In genomic region chr11:95699631-95700470, GRCh38 we compare ENCODE assay signal across 8 cellular contexts.
DNase-seq lines count a peak whose midpoint lies in the region; ATAC-seq lines count a peak whose summit lies in the region.

No MANE protein-coding gene starts in this region.

- H3K4me3 Mint-ChIP-seq in activated T-cell treated with anti-CD3 and anti-CD28 coated beads, Interleukin-2, amount 50 U/mL, for 72 hours, result peak overlapping the region; percentile 72 to 76

- H3K9me3 ChIP-seq in thymus (ENCODE audit: control insufficient read depth), result no peaks in the 10 kb centered on the region

- H3K4me3 ChIP-seq in thymus (ENCODE audit: low read length), result no peak overlapping the region

- peak; percentile 65 to 67 for ATAC-seq in activated T-cell treated with anti-CD3 and anti-CD28 coated beads, Interleukin-2, amount 50 U/mL, for 72 hours (replicated peaks in 1 of 2)
- peak; percentile 49 for ATAC-seq in HG03521 (IDR thresholded peaks at IDR 0.05; ENCODE audit: unreplicated experiment)
- no peak for ATAC-seq in Right ventricle myocardium superior (ENCODE audit: poor library complexity)
- ATAC-seq in HG03139 (IDR thresholded peaks at IDR 0.05; ENCODE audit: unreplicated experiment), result no peak

- H3K27ac Mint-ChIP-seq in activated T-cell treated with anti-CD3 and anti-CD28 coated beads, Interleukin-2, amount 50 U/mL, for 72 hours, result peak overlapping the region; percentile 92

- peaks cover 2% of the 10 kb centered on the region for H3K4me1 ChIP-seq in thymus (ENCODE audit: control insufficient read depth, insufficient read depth, low read length)

- H3K36me3 ChIP-seq in thymus (ENCODE audit: control insufficient read depth, insufficient read depth), result no peaks in the 10 kb centered on the region

- H3K27me3 Mint-ChIP-seq in activated T-cell treated with anti-CD3 and anti-CD28 coated beads, Interleukin-2, amount 50 U/mL, for 72 hours (ENCODE audit: low read depth), result no peaks in the 10 kb centered on the region

- peaks cover 63% of the 10 kb centered on the region for H3K4me1 Mint-ChIP-seq in activated T-cell treated with anti-CD3 and anti-CD28 coated beads, Interleukin-2, amount 50 U/mL, for 72 hours (ENCODE audit: low read depth)

- WGBS in thymus, result 87% methylated on average over 2 of the region's 2 CpGs

- DNase-seq in activated T-cell treated with anti-CD3 and anti-CD28 coated beads, Interleukin-2, amount 50 U/mL, for 72 hours, result peak in 1 of 2 donors; percentile 26
- no peak for DNase-seq in activated T-cell treated with anti-CD3 and anti-CD28 coated beads for 4 hours
- DNase-seq in effector CD4-positive, alpha-beta T cell, result no peak
- no peak for DNase-seq in Right ventricle myocardium superior

- peaks cover under 1 to 1% of the 10 kb centered on the region in 2 donors for H3K9me3 Mint-ChIP-seq in activated T-cell treated with anti-CD3 and anti-CD28 coated beads, Interleukin-2, amount 50 U/mL, for 72 hours

- H3K27ac ChIP-seq in cingulate gyrus (ENCODE audit: low read depth, low read length) (peak overlapping the region; percentile 51), thymus (ENCODE audit: low read depth) (peak overlapping the region; percentile 56)

- H3K27me3 ChIP-seq in thymus (ENCODE audit: control insufficient read depth, insufficient read depth), result no peaks in the 10 kb centered on the region

- peaks cover 3 to 9% of the 10 kb centered on the region in 2 donors for H3K36me3 Mint-ChIP-seq in activated T-cell treated with anti-CD3 and anti-CD28 coated beads, Interleukin-2, amount 50 U/mL, for 72 hours (ENCODE audit: insufficient read depth in 2 of 2)

- intact Hi-C loops in Right ventricle myocardium superior (cut with DNase I), result loop anchor here (10.0 kb wide), 1 partner anchor 625 kb away; no protein-coding TSS in a partner anchor

Comparison
In these comparisons a context has a peak if more than half of its experiments do, and no peak if none do; other contexts are left out.
1. ATAC-seq: peak in activated T-cell treated with anti-CD3 and anti-CD28 coated beads, Interleukin-2, amount 50 U/mL, for 72 hours (2 of 2) and HG03521 (single experiment); none in Right ventricle myocardium superior (single experiment) and HG03139 (single experiment).